Comparison of ENCODE assay signal across 11 cellular contexts in genomic region chr22:44676441-44677298, GRCh38. TPM values are rescaled to one million over a fixed set of nuclear protein-coding genes. Genes with fewer than 3 reads are reported as not detected.
DNase-seq lines count a peak whose midpoint lies in the region; ATAC-seq and TF ChIP-seq lines count a peak whose summit lies in the region.
"Had no signal": no experiment of that assay in that cellular context is flagged by ENCODE, and none has a peak within 500 bp of the region (broad histone marks: within the 10 kb centered on the region; RNA-seq: fewer than 3 reads in every experiment).

No MANE protein-coding gene starts in this region.

- no peak for TF ChIP-seq CTCF in GM13976 (IDR thresholded peaks at IDR 0.05; ENCODE audit: borderline replicate concordance, control extremely low read depth, extremely low read depth, insufficient read depth, missing control alignments)

- H3K4me3 Mint-ChIP-seq in activated CD4-positive, alpha-beta T cell treated with anti-CD3 and anti-CD28 coated beads, Interleukin-2, amount 10 ng/mL, durations not matched to agents 7 days and 5 days = peak overlapping the region; percentile 48

- in situ Hi-C loops in GM13976 (cut with MboI; ENCODE audit: low sequenced_read_pairs, unreplicated experiment) = no loop called here

- no peaks in the 10 kb centered on the region; the same call in 1 of the 2 replicates for H3K27me3 ChIP-seq in SJCRH30
- H3K27me3 ChIP-seq: gastrocnemius medialis, pancreas had no signal

- no peaks in the 10 kb centered on the region for H3K9me3 ChIP-seq in SJCRH30 (replicated peaks)
- H3K9me3 ChIP-seq: gastrocnemius medialis, pancreas had no signal

- H3K36me3 Mint-ChIP-seq in activated CD4-positive, alpha-beta T cell treated with anti-CD3 and anti-CD28 coated beads, Interleukin-2, amount 10 ng/mL, durations not matched to agents 7 days and 5 days (ENCODE audit: low read depth) = peaks cover 5% of the 10 kb centered on the region

- H3K4me1 Mint-ChIP-seq in activated CD4-positive, alpha-beta T cell treated with anti-CD3 and anti-CD28 coated beads, Interleukin-2, amount 10 ng/mL, durations not matched to agents 7 days and 5 days = peaks cover 66% of the 10 kb centered on the region

- no peaks in the 10 kb centered on the region for H3K36me3 ChIP-seq in SJCRH30
- H3K36me3 ChIP-seq: gastrocnemius medialis, pancreas had no signal

- H3K27ac Mint-ChIP-seq in activated CD4-positive, alpha-beta T cell treated with anti-CD3 and anti-CD28 coated beads, Interleukin-2, amount 10 ng/mL, durations not matched to agents 7 days and 5 days = peak overlapping the region; percentile 63

- DNase-seq in activated CD4-positive, alpha-beta T cell treated with anti-CD3 and anti-CD28 coated beads, Interleukin-2, amount 10 ng/mL, durations not matched to agents 7 days and 5 days = no peak
- no peak for DNase-seq in activated CD4-positive, alpha-beta T cell treated with anti-CD3 and anti-CD28 coated beads, Interleukin-2, amount 50 U/mL, for 48 hours
- DNase-seq in SJCRH30 (peak; percentile 62 to 63), left cardiac atrium (peak; percentile 53), GM13976 (ENCODE audit: low spot score) (no peak)
- DNase-seq in stimulated activated naive CD8-positive, alpha-beta T cell treated with anti-CD3 and anti-CD28 coated beads, Interleukin-15, Interleukin-2, amounts not matched to agents 100 U/mL and 50 U/mL, for 24 hours = no peak
- DNase-seq: gastrocnemius medialis, pancreas, SW 1271 had no signal

- intact Hi-C loops in left cardiac atrium (cut with DNase I) = no loop called here

- no peaks in the 10 kb centered on the region for H3K9me3 Mint-ChIP-seq in activated CD4-positive, alpha-beta T cell treated with anti-CD3 and anti-CD28 coated beads, Interleukin-2, amount 10 ng/mL, durations not matched to agents 7 days and 5 days

- CTCF ChIA-PET in activated CD4-positive, alpha-beta T cell treated with anti-CD3 and anti-CD28 coated beads, Interleukin-2, amount 10 ng/mL, durations not matched to agents 7 days and 5 days (lab: Charles Lee) = interaction anchor here (2.4 kb wide), 1 partner anchor 9 kb away, joined by 15 read pairs; no protein-coding TSS in a partner anchor

- H3K27me3 Mint-ChIP-seq in activated CD4-positive, alpha-beta T cell treated with anti-CD3 and anti-CD28 coated beads, Interleukin-2, amount 10 ng/mL, durations not matched to agents 7 days and 5 days = no peaks in the 10 kb centered on the region

- peak overlapping the region; percentile 32 for H3K27ac ChIP-seq in SJCRH30
- H3K27ac ChIP-seq: gastrocnemius medialis, pancreas had no signal

- H3K4me1 ChIP-seq in SJCRH30 = no peaks in the 10 kb centered on the region
- H3K4me1 ChIP-seq: gastrocnemius medialis, pancreas had no signal

- POLR2A ChIA-PET in activated CD4-positive, alpha-beta T cell treated with anti-CD3 and anti-CD28 coated beads, Interleukin-2, amount 10 ng/mL, durations not matched to agents 7 days and 5 days (lab: Charles Lee) = no interaction called here

- H3K4me3 ChIP-seq in SJCRH30 = peak overlapping the region; percentile 55
- H3K4me3 ChIP-seq: gastrocnemius medialis, pancreas had no signal

- ATAC-seq in left cardiac atrium (peak; percentile 13 to 59), HG03342 (IDR thresholded peaks at IDR 0.05; ENCODE audit: unreplicated experiment) (no peak), HG02571 (IDR thresholded peaks at IDR 0.05; ENCODE audit: unreplicated experiment) (no peak)
- peak; percentile 47 for ATAC-seq in stimulated activated naive CD8-positive, alpha-beta T cell treated with anti-CD3 and anti-CD28 coated beads, Interleukin-15, Interleukin-2, amounts not matched to agents 100 U/mL and 50 U/mL, for 24 hours
- ATAC-seq: gastrocnemius medialis had no signal

RNA-seq across cellular contexts. Expression of gene PRR5, which starts 25.3 kb away (rescaled TPM):
- total RNA-seq in activated CD4-positive, alpha-beta T cell treated with anti-CD3 and anti-CD28 coated beads, Interleukin-2, amount 10 ng/mL, durations not matched to agents 7 days and 5 days = 10 to 100 TPM; 29.7 to 30.6 TPM
- 41.6 and 43.7 TPM in 2 replicates for total RNA-seq in SJCRH30 (2014; rRNA removed; shearing (Covaris generic))
- total RNA-seq in left cardiac atrium = 10 to 100 TPM; 15.3 to 19.1 TPM

Comparison
In these comparisons a context has a peak if more than half of its experiments do, and no peak if none do; other contexts are left out.
1. DNase-seq: peak in SJCRH30 (2 of 2) and left cardiac atrium (single experiment); none in activated CD4-positive, alpha-beta T cell treated with anti-CD3 and anti-CD28 coated beads, Interleukin-2, amount 10 ng/mL, durations not matched to agents 7 days and 5 days (single experiment), activated CD4-positive, alpha-beta T cell treated with anti-CD3 and anti-CD28 coated beads, Interleukin-2, amount 50 U/mL, for 48 hours (0 of 2), stimulated activated naive CD8-positive, alpha-beta T cell treated with anti-CD3 and anti-CD28 coated beads, Interleukin-15, Interleukin-2, amounts not matched to agents 100 U/mL and 50 U/mL, for 24 hours (single experiment) and GM13976 (single experiment).
2. ATAC-seq: peak in left cardiac atrium (2 of 2) and stimulated activated naive CD8-positive, alpha-beta T cell treated with anti-CD3 and anti-CD28 coated beads, Interleukin-15, Interleukin-2, amounts not matched to agents 100 U/mL and 50 U/mL, for 24 hours (single experiment); none in HG03342 (single experiment) and HG02571 (single experiment).